ENCODE assay signal across 37 cellular contexts in genomic region chr6:28296520-28297060, GRCh38. TPM values are rescaled to one million over a fixed set of nuclear protein-coding genes. Genes with fewer than 3 reads are reported as not detected.
"Had no signal": no experiment of that assay in that cellular context is flagged by ENCODE, and none has a peak within 500 bp of the region (broad histone marks: within the 10 kb centered on the region; RNA-seq: fewer than 3 reads in every experiment).

No MANE protein-coding gene starts in this region.

- H3K9me3 ChIP-seq: adrenal gland, breast epithelium, colonic mucosa, esophagus squamous epithelium had no signal

- H3K27ac Mint-ChIP-seq: activated B cell treated with CpG ODN at 0.5 μM for 24 hours; activated CD4-positive, alpha-beta memory T cell treated with anti-CD3 and anti-CD28 coated beads for 36 hours; activated CD4-positive, alpha-beta T cell treated with anti-CD3 and anti-CD28 coated beads for 36 hours; activated CD4-positive, alpha-beta T cell treated with anti-CD3 and anti-CD28 coated beads, Interleukin-2, amount 10 ng/mL, durations not matched to agents 24 days and 14 days; activated CD8-positive, alpha-beta memory T cell treated with anti-CD3 and anti-CD28 coated beads, Interleukin-2, amount 10 ng/mL, durations not matched to agents 7 days and 5 days; activated CD8-positive, alpha-beta T cell treated with anti-CD3 and anti-CD28 coated beads, Interleukin-2, amount 10 ng/mL, durations not matched to agents 7 days and 5 days; activated naive CD4-positive, alpha-beta T cell treated with anti-CD3 and anti-CD28 coated beads for 36 hours; activated naive CD4-positive, alpha-beta T cell treated with anti-CD3 and anti-CD28 coated beads, Interleukin-2, amount 50 U/mL, for 24 hours; activated naive CD8-positive, alpha-beta T cell treated with anti-CD3 and anti-CD28 coated beads for 36 hours; activated naive CD8-positive, alpha-beta T cell treated with anti-CD3 and anti-CD28 coated beads, Interleukin-2, amount 50 U/mL, for 24 hours; activated T-helper 1 cell treated with anti-CD3 and anti-CD28 coated beads, Interleukin-12 subunit alpha, Interleukin-12 subunit beta, Interleukin-2, Interleukin-4 antibody, amounts not matched to agents 30 ng/mL and 10 ng/mL and 1 ng/mL, durations not matched to agents 14 hours and 24 hours and 36 hours; activated T-helper 2 cell treated with anti-CD3 and anti-CD28 coated beads, Interferon-gamma antibody, Interleukin-2, Interleukin-4, amounts not matched to agents 10 μg/mL and 5 μg/mL and 100 μg/mL, durations not matched to agents 14 hours and 24 hours and 36 hours; brain; T-cell; T-helper 1 cell treated with Interleukin-12 subunit alpha and Interleukin-12 subunit beta and Interleukin-4 antibody, amounts not matched to agents 30 μg/mL and 1 μg/mL, for 36 hours; T-helper 2 cell treated with Interferon-gamma antibody and Interleukin-4, amounts not matched to agents 5 μg/mL and 100 μg/mL, for 36 hours had no signal

- H3K4me3 ChIP-seq: adrenal gland, breast epithelium, cardiac muscle cell, colonic mucosa, esophagus squamous epithelium had no signal

- H3K4me1 ChIP-seq: adrenal gland, breast epithelium, colonic mucosa, esophagus squamous epithelium had no signal

- DNase-seq: activated B cell treated with CpG ODN at 0.5 μM for 24 hours; activated CD4-positive, alpha-beta memory T cell treated with anti-CD3 and anti-CD28 coated beads for 36 hours; activated CD4-positive, alpha-beta T cell treated with anti-CD3 and anti-CD28 coated beads for 36 hours; activated CD4-positive, alpha-beta T cell treated with anti-CD3 and anti-CD28 coated beads, Interleukin-2, amount 10 ng/mL, durations not matched to agents 24 days and 14 days; activated CD8-positive, alpha-beta memory T cell treated with anti-CD3 and anti-CD28 coated beads, Interleukin-2, amount 10 ng/mL, durations not matched to agents 7 days and 5 days; activated CD8-positive, alpha-beta memory T cell treated with anti-CD3 and anti-CD28 coated beads, Interleukin-2, amount 50 U/mL, for 4 hours; activated CD8-positive, alpha-beta T cell treated with anti-CD3 and anti-CD28 coated beads, Interleukin-2, amount 10 ng/mL, durations not matched to agents 7 days and 5 days; activated effector memory CD4-positive, alpha-beta T cell treated with anti-CD3 and anti-CD28 coated beads, Interleukin-2, amount 50 U/mL, for 16 hours; activated naive CD4-positive, alpha-beta T cell treated with anti-CD3 and anti-CD28 coated beads for 36 hours; activated naive CD8-positive, alpha-beta T cell treated with anti-CD3 and anti-CD28 coated beads for 36 hours; activated naive CD8-positive, alpha-beta T cell treated with anti-CD3 and anti-CD28 coated beads, Interleukin-2, amount 50 U/mL, for 24 hours; activated T-cell treated with anti-CD3 and anti-CD28 coated beads, Interleukin-2, amount 50 U/mL, for 1 hour; activated T-cell treated with anti-CD3 and anti-CD28 coated beads, Interleukin-2, amount 50 U/mL, for 48 hours; adrenal gland; amygdala; aorta; central memory CD4-positive, alpha-beta T cell; cerebellar nuclear complex; colonic mucosa; effector CD8-positive, alpha-beta T cell; esophagus squamous epithelium; head of caudate nucleus; T-cell; T1000; WERI-Rb-1 had no signal

- H3K27ac ChIP-seq: adrenal gland, breast epithelium, cardiac muscle cell, colonic mucosa, epithelial cell of prostate, esophagus squamous epithelium, WERI-Rb-1 had no signal

- ATAC-seq: activated CD4-positive, alpha-beta T cell treated with anti-CD3 and anti-CD28 coated beads for 36 hours; activated CD4-positive, CD25-positive, alpha-beta regulatory T cell treated with anti-CD3 and anti-CD28 coated beads, Interleukin-2, amount 50 U/mL, for 24 hours; activated CD8-positive, alpha-beta memory T cell treated with anti-CD3 and anti-CD28 coated beads, Interleukin-2, amount 10 ng/mL, durations not matched to agents 7 days and 5 days; activated CD8-positive, alpha-beta T cell treated with anti-CD3 and anti-CD28 coated beads, Interleukin-2, amount 10 ng/mL, durations not matched to agents 7 days and 5 days; activated naive CD8-positive, alpha-beta T cell treated with anti-CD3 and anti-CD28 coated beads, Interleukin-2, amount 50 U/mL, for 24 hours; T-cell had no signal

- H3K27me3 Mint-ChIP-seq: activated B cell treated with CpG ODN at 0.5 μM for 24 hours; activated CD4-positive, alpha-beta T cell treated with anti-CD3 and anti-CD28 coated beads for 36 hours; activated CD4-positive, alpha-beta T cell treated with anti-CD3 and anti-CD28 coated beads, Interleukin-2, amount 10 ng/mL, durations not matched to agents 24 days and 14 days; activated CD8-positive, alpha-beta memory T cell treated with anti-CD3 and anti-CD28 coated beads, Interleukin-2, amount 10 ng/mL, durations not matched to agents 7 days and 5 days; activated naive CD4-positive, alpha-beta T cell treated with anti-CD3 and anti-CD28 coated beads, Interleukin-2, amount 50 U/mL, for 24 hours; activated naive CD8-positive, alpha-beta T cell treated with anti-CD3 and anti-CD28 coated beads for 36 hours; activated naive CD8-positive, alpha-beta T cell treated with anti-CD3 and anti-CD28 coated beads, Interleukin-2, amount 50 U/mL, for 24 hours; brain had no signal

- H3K9me3 Mint-ChIP-seq: activated B cell treated with CpG ODN at 0.5 μM for 24 hours; activated CD4-positive, alpha-beta memory T cell treated with anti-CD3 and anti-CD28 coated beads for 36 hours; activated CD4-positive, alpha-beta T cell treated with anti-CD3 and anti-CD28 coated beads, Interleukin-2, amount 10 ng/mL, durations not matched to agents 24 days and 14 days; activated naive CD4-positive, alpha-beta T cell treated with anti-CD3 and anti-CD28 coated beads for 36 hours; activated naive CD4-positive, alpha-beta T cell treated with anti-CD3 and anti-CD28 coated beads, Interleukin-2, amount 50 U/mL, for 24 hours; activated naive CD8-positive, alpha-beta T cell treated with anti-CD3 and anti-CD28 coated beads for 36 hours; activated naive CD8-positive, alpha-beta T cell treated with anti-CD3 and anti-CD28 coated beads, Interleukin-2, amount 50 U/mL, for 24 hours; activated T-helper 2 cell treated with anti-CD3 and anti-CD28 coated beads, Interferon-gamma antibody, Interleukin-2, Interleukin-4, amounts not matched to agents 10 μg/mL and 5 μg/mL and 100 μg/mL, durations not matched to agents 14 hours and 24 hours and 36 hours; T-cell; T-helper 1 cell treated with Interleukin-12 subunit alpha and Interleukin-12 subunit beta and Interleukin-4 antibody, amounts not matched to agents 30 μg/mL and 1 μg/mL, for 36 hours; T-helper 2 cell treated with Interferon-gamma antibody and Interleukin-4, amounts not matched to agents 5 μg/mL and 100 μg/mL, for 36 hours had no signal

- FAIRE-seq: endometrium, frontal cortex had no signal

- H3K36me3 ChIP-seq: breast epithelium, colonic mucosa had no signal

- H3K4me3 Mint-ChIP-seq: activated B cell treated with CpG ODN at 0.5 μM for 24 hours; activated CD4-positive, alpha-beta memory T cell treated with anti-CD3 and anti-CD28 coated beads for 36 hours; activated CD4-positive, alpha-beta T cell treated with anti-CD3 and anti-CD28 coated beads for 36 hours; activated CD4-positive, alpha-beta T cell treated with anti-CD3 and anti-CD28 coated beads, Interleukin-2, amount 10 ng/mL, durations not matched to agents 24 days and 14 days; activated CD8-positive, alpha-beta memory T cell treated with anti-CD3 and anti-CD28 coated beads, Interleukin-2, amount 10 ng/mL, durations not matched to agents 7 days and 5 days; activated CD8-positive, alpha-beta T cell treated with anti-CD3 and anti-CD28 coated beads, Interleukin-2, amount 10 ng/mL, durations not matched to agents 7 days and 5 days; activated naive CD4-positive, alpha-beta T cell treated with anti-CD3 and anti-CD28 coated beads for 36 hours; activated naive CD4-positive, alpha-beta T cell treated with anti-CD3 and anti-CD28 coated beads, Interleukin-2, amount 50 U/mL, for 24 hours; activated naive CD8-positive, alpha-beta T cell treated with anti-CD3 and anti-CD28 coated beads for 36 hours; activated naive CD8-positive, alpha-beta T cell treated with anti-CD3 and anti-CD28 coated beads, Interleukin-2, amount 50 U/mL, for 24 hours; activated T-helper 1 cell treated with anti-CD3 and anti-CD28 coated beads, Interleukin-12 subunit alpha, Interleukin-12 subunit beta, Interleukin-2, Interleukin-4 antibody, amounts not matched to agents 30 ng/mL and 10 ng/mL and 1 ng/mL, durations not matched to agents 14 hours and 24 hours and 36 hours; brain; T-cell; T-helper 1 cell treated with Interleukin-12 subunit alpha and Interleukin-12 subunit beta and Interleukin-4 antibody, amounts not matched to agents 30 μg/mL and 1 μg/mL, for 36 hours; T-helper 2 cell treated with Interferon-gamma antibody and Interleukin-4, amounts not matched to agents 5 μg/mL and 100 μg/mL, for 36 hours had no signal

- H3K4me1 Mint-ChIP-seq: activated B cell treated with CpG ODN at 0.5 μM for 24 hours; activated CD4-positive, alpha-beta T cell treated with anti-CD3 and anti-CD28 coated beads for 36 hours; activated CD4-positive, alpha-beta T cell treated with anti-CD3 and anti-CD28 coated beads, Interleukin-2, amount 10 ng/mL, durations not matched to agents 24 days and 14 days; activated naive CD4-positive, alpha-beta T cell treated with anti-CD3 and anti-CD28 coated beads, Interleukin-2, amount 50 U/mL, for 24 hours; activated naive CD8-positive, alpha-beta T cell treated with anti-CD3 and anti-CD28 coated beads for 36 hours; activated naive CD8-positive, alpha-beta T cell treated with anti-CD3 and anti-CD28 coated beads, Interleukin-2, amount 50 U/mL, for 24 hours; brain; T-cell had no signal

- H3K27me3 ChIP-seq: adrenal gland, breast epithelium, cardiac muscle cell, colonic mucosa, esophagus squamous epithelium had no signal

RNA-seq across cellular contexts. Expression of gene NKAPL, which starts 37.5 kb away (rescaled TPM):
- total RNA-seq: activated CD4-positive, alpha-beta memory T cell treated with anti-CD3 and anti-CD28 coated beads for 36 hours; activated CD4-positive, alpha-beta T cell treated with anti-CD3 and anti-CD28 coated beads, Interleukin-2, amount 10 ng/mL, durations not matched to agents 24 days and 14 days; activated CD8-positive, alpha-beta T cell treated with anti-CD3 and anti-CD28 coated beads, Interleukin-2, amount 10 ng/mL, durations not matched to agents 7 days and 5 days; activated T-helper 2 cell treated with anti-CD3 and anti-CD28 coated beads, Interferon-gamma antibody, Interleukin-2, Interleukin-4, amounts not matched to agents 10 μg/mL and 5 μg/mL and 100 μg/mL, durations not matched to agents 14 hours and 24 hours and 36 hours; cardiac muscle cell had no signal
- polyA plus RNA-seq: cardiac muscle cell had no signal
